ENCODE assay signal across 30 cellular contexts in the genomic region with DNA sequence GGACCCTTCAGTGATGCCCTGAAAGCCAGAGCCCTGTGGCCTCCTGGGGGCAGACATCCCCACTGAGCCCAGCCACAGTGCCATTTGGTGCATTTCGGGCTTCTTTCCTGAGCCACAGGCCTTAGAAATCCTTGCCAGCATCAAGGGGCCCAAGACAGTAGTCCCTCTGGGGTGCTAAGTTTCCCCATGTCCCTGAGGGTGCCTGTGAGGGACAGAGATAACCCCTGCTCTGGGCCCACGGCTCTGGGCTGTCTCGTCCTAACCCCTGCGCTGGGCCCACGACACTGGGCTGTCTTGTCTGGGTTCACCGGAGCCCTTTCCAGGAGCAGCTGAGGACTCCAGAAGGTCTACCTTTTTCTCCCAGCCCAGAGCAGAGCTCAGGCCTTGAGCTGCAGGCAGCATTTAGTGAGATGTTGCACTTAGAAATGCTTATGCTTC. TPM values are rescaled to one million over a fixed set of nuclear protein-coding genes. Genes with fewer than 3 reads are reported as not detected.
A peak's percentile ranks its signal among the peaks of the same experiment; 100 is the strongest.
DNase-seq lines count a peak whose midpoint lies in the region; ATAC-seq and TF ChIP-seq lines count a peak whose summit lies in the region.
"Had no signal": no experiment of that assay in that cellular context is flagged by ENCODE, and none has a peak within 500 bp of the region (broad histone marks: within the 10 kb centered on the region; RNA-seq: fewer than 3 reads in every experiment).

No MANE protein-coding gene starts in this region.

- WGBS in mesendoderm (ENCODE audit: extremely low coverage, insufficient coverage, low lambda C conversion rate), result no CpG with 5 or more reads among the region's 6 CpGs
- 75 to 95% methylated on average over 5 to 6 of the region's 6 CpGs for whole genome bisulfite sequencing in testis, 2 donors

- intact Hi-C loops in testis (cut with DNase I; ENCODE audit: low total_unique reads), result no loop called here

- H2BK120ac ChIP-seq in mesendoderm (ENCODE audit: low read depth, low read length), result no peak overlapping the region

- no peak overlapping the region for H3K4ac ChIP-seq in mesendoderm (ENCODE audit: low read depth, low read length)

- H3K9ac ChIP-seq in mesendoderm (ENCODE audit: low read length), result peak overlapping the region; percentile 16
- H3K9ac ChIP-seq: GM23248, parathyroid adenoma had no signal

- H3K27ac ChIP-seq in mesendoderm (ENCODE audit: low read depth, low read length), result peak overlapping the region; percentile 17
- no peak overlapping the region for H3K27ac ChIP-seq in testis
- H3K27ac ChIP-seq: GM23248, left ventricle myocardium inferior, parathyroid adenoma, uterus, WERI-Rb-1 had no signal

- no peak for TF ChIP-seq CTCF in WTC11 (IDR thresholded peaks at IDR 0.05)
- TF ChIP-seq CTCF in testis (IDR thresholded peaks at IDR 0.05), result no peak

- ATAC-seq in WTC11 (peak; percentile 26), GM18519 (IDR thresholded peaks at IDR 0.05; ENCODE audit: low FRiP score, unreplicated experiment) (no peak), GM21786 (IDR thresholded peaks at IDR 0.05; ENCODE audit: unreplicated experiment) (no peak)
- ATAC-seq: GM12878; right cardiac atrium; stimulated activated memory B cell treated with anti-CD40 and anti-IgM and Interleukin-4, amounts not matched to agents 10 μg/mL and 1 μg/mL and 100 μg/mL, for 72 hours had no signal

- no peaks in the 10 kb centered on the region for H3K36me3 ChIP-seq in mesendoderm (ENCODE audit: control insufficient read depth, insufficient read depth, low read length)
- H3K36me3 ChIP-seq in testis (ENCODE audit: low read depth, missing control alignments), result no peaks in the 10 kb centered on the region
- H3K36me3 ChIP-seq: left ventricle myocardium inferior, uterus, WERI-Rb-1 had no signal

- H3K79me1 ChIP-seq in mesendoderm (ENCODE audit: low read length), result no peaks in the 10 kb centered on the region

- no peak overlapping the region for H3K4me2 ChIP-seq in mesendoderm (ENCODE audit: low read length)

- no peaks in the 10 kb centered on the region for H3K27me3 Mint-ChIP-seq in WTC11 (ENCODE audit: low read depth)

- peaks cover 10% of the 10 kb centered on the region for H3K4me1 ChIP-seq in mesendoderm (ENCODE audit: control insufficient read depth, low read depth, low read length)
- H3K4me1 ChIP-seq in testis, result no peaks in the 10 kb centered on the region
- H3K4me1 ChIP-seq: left ventricle myocardium inferior, parathyroid adenoma, uterus had no signal

- H3K9me3 ChIP-seq in testis, result no peaks in the 10 kb centered on the region

- no peak overlapping the region for H4K5ac ChIP-seq in mesendoderm (ENCODE audit: low read length)

- H3K27ac Mint-ChIP-seq in WTC11, result no peak overlapping the region
- H3K27ac Mint-ChIP-seq: activated CD4-positive, alpha-beta T cell treated with anti-CD3 and anti-CD28 coated beads, Interleukin-2, amount 10 ng/mL, durations not matched to agents 7 days and 5 days; CD4-positive, alpha-beta T cell; nephron progenitor cell; stimulated activated memory B cell treated with anti-CD40 and anti-IgM and Interleukin-4, amounts not matched to agents 10 μg/mL and 1 μg/mL and 100 μg/mL, for 72 hours had no signal

- no peak overlapping the region for H2BK15ac ChIP-seq in mesendoderm (replicated peaks; ENCODE audit: low read depth)

- no peaks in the 10 kb centered on the region for H3K79me2 ChIP-seq in mesendoderm (ENCODE audit: control insufficient read depth, insufficient read depth, low read length)
- H3K79me2 ChIP-seq: parathyroid adenoma had no signal

- H2BK5ac ChIP-seq in mesendoderm (ENCODE audit: low read length), result no peak overlapping the region

- H3K4me3 ChIP-seq in mesendoderm (ENCODE audit: low read length), result no peak overlapping the region
- H3K4me3 ChIP-seq in testis, result no peak overlapping the region
- H3K4me3 ChIP-seq: GM12878, GM23248, left ventricle myocardium inferior, uterus had no signal

- no peaks in the 10 kb centered on the region for H3K36me3 Mint-ChIP-seq in WTC11
- H3K36me3 Mint-ChIP-seq: stimulated activated memory B cell treated with anti-CD40 and anti-IgM and Interleukin-4, amounts not matched to agents 10 μg/mL and 1 μg/mL and 100 μg/mL, for 72 hours had no signal

- H3K27me3 ChIP-seq in mesendoderm (ENCODE audit: insufficient read depth, low read length, poor library complexity) (no peaks in the 10 kb centered on the region), testis (no peaks in the 10 kb centered on the region)
- H3K27me3 ChIP-seq: uterus had no signal

- no peak overlapping the region for H2AK5ac ChIP-seq in mesendoderm (ENCODE audit: low read length)

- DNase-seq in activated CD8-positive, alpha-beta memory T cell treated with anti-CD3 and anti-CD28 coated beads for 24 hours, result peak; percentile 33
- no peak for DNase-seq in activated CD8-positive, alpha-beta memory T cell treated with anti-CD3 and anti-CD28 coated beads, Interleukin-2, amount 50 U/mL, for 4 hours
- DNase-seq in WTC11 (ENCODE audit: low spot score), result peak; percentile 11
- DNase-seq in mesendoderm, result no peak
- peak; percentile 6 for DNase-seq in testis
- no peak for DNase-seq in NCI-H2196 treated with DMSO at 0.1 percent for 48 hours (lab: John Stamatoyannopoulos, UW; ENCODE audit: unreplicated experiment)
- DNase-seq: activated CD4-positive, alpha-beta T cell treated with anti-CD3 and anti-CD28 coated beads, Interleukin-2, amount 10 ng/mL, durations not matched to agents 7 days and 5 days; CD4-positive, alpha-beta T cell; GM23248; hypothalamus; IMR-90; left ventricle myocardium inferior; NCI-H1092; NCI-H1694 treated with DMSO at 0.1 percent for 48 hours; NCI-H510A treated with DMSO at 0.1 percent for 48 hours; nephron progenitor cell; NK-92 treated with Interleukin-12 subunit alpha and Interleukin-12 subunit beta, amount 100 ng/mL, for 24 hours; right cardiac atrium; SHP77 treated with DMSO at 0.1 percent for 48 hours; stimulated activated CD4-positive, alpha-beta T cell treated with anti-CD3 and anti-CD28 coated beads, Interleukin-4, amount 100 ng/mL, for 24 hours; T-helper 9 cell; WERI-Rb-1 had no signal

- no peak overlapping the region for H3K4me3 Mint-ChIP-seq in WTC11
- H3K4me3 Mint-ChIP-seq: activated CD4-positive, alpha-beta T cell treated with anti-CD3 and anti-CD28 coated beads, Interleukin-2, amount 10 ng/mL, durations not matched to agents 7 days and 5 days; CD4-positive, alpha-beta T cell; central memory CD8-positive, alpha-beta T cell; nephron progenitor cell; stimulated activated memory B cell treated with anti-CD40 and anti-IgM and Interleukin-4, amounts not matched to agents 10 μg/mL and 1 μg/mL and 100 μg/mL, for 72 hours had no signal

- H3K23ac ChIP-seq in mesendoderm (ENCODE audit: low read length), result no peak overlapping the region

- peak overlapping the region; percentile 60 for H3K56ac ChIP-seq in mesendoderm (ENCODE audit: low read length)

- CTCF ChIA-PET in WTC11 (lab: Charles Lee), result interaction anchor here (1.1 to 2.6 kb wide), 6 partner anchors 10 to 127 kb away, joined by 3 to 14 read pairs (median 6); no protein-coding TSS in a partner anchor

- POLR2A ChIA-PET in WTC11 (lab: Charles Lee), result no interaction called here

- H3K4me1 Mint-ChIP-seq in WTC11, result peaks cover 22% of the 10 kb centered on the region
- H3K4me1 Mint-ChIP-seq: activated CD4-positive, alpha-beta T cell treated with anti-CD3 and anti-CD28 coated beads, Interleukin-2, amount 10 ng/mL, durations not matched to agents 7 days and 5 days; central memory CD8-positive, alpha-beta T cell; stimulated activated memory B cell treated with anti-CD40 and anti-IgM and Interleukin-4, amounts not matched to agents 10 μg/mL and 1 μg/mL and 100 μg/mL, for 72 hours had no signal

- TF ChIP-seq POLR2A in testis (IDR thresholded peaks at IDR 0.05), result no peak

- H4K8ac ChIP-seq in mesendoderm (ENCODE audit: low read depth, low read length), result no peak overlapping the region

- no peak overlapping the region for H3K18ac ChIP-seq in mesendoderm (ENCODE audit: low read length)

- H3K9me3 Mint-ChIP-seq in WTC11, result peaks cover 5% of the 10 kb centered on the region
- H3K9me3 Mint-ChIP-seq: activated CD4-positive, alpha-beta T cell treated with anti-CD3 and anti-CD28 coated beads, Interleukin-2, amount 10 ng/mL, durations not matched to agents 7 days and 5 days; CD4-positive, alpha-beta T cell had no signal

TF ChIP-seq in WTC11, 78 proteins besides CTCF, POLR2A, EP300 and RAD21 (continues in another document):
- TF ChIP-seq ELF4 (CRISPR knock-in tag; IDR thresholded peaks at IDR 0.05; ENCODE audit: low read depth), result no peak
- TF ChIP-seq FOXP4 (CRISPR knock-in tag; IDR thresholded peaks at IDR 0.05), result no peak

RNA-seq across cellular contexts. Expression of gene FGD5, which starts 45.1 kb away (rescaled TPM):
- 18.3 to 20.0 TPM (median 19.3 TPM) in 3 replicates for total RNA-seq in WTC11 (2021)
- polyA plus RNA-seq in mesendoderm (2013, experiment 1 of 2), result 7.1 TPM
- 7.9 TPM for polyA plus RNA-seq in mesendoderm (2013, experiment 2 of 2)
- total RNA-seq in testis, result 10 to 100 TPM; 14.4 to 17.8 TPM
- 15.6 TPM for polyA plus RNA-seq in testis (ENCODE audit: insufficient read depth, low read depth, low replicate concordance)
- total RNA-seq: A172; CD4-positive, alpha-beta T cell; GM23248; IMR-90 had no signal
- polyA plus RNA-seq: GM23248, IMR-90 had no signal

Comparison
In these comparisons a context has a peak if more than half of its experiments do, and no peak if none do; other contexts are left out.
1. DNase-seq: peak in activated CD8-positive, alpha-beta memory T cell treated with anti-CD3 and anti-CD28 coated beads for 24 hours (single experiment), WTC11 (single experiment) and testis (single experiment); none in activated CD8-positive, alpha-beta memory T cell treated with anti-CD3 and anti-CD28 coated beads, Interleukin-2, amount 50 U/mL, for 4 hours (single experiment), mesendoderm (single experiment) and NCI-H2196 treated with DMSO at 0.1 percent for 48 hours (single experiment).